In the genomic region with DNA sequence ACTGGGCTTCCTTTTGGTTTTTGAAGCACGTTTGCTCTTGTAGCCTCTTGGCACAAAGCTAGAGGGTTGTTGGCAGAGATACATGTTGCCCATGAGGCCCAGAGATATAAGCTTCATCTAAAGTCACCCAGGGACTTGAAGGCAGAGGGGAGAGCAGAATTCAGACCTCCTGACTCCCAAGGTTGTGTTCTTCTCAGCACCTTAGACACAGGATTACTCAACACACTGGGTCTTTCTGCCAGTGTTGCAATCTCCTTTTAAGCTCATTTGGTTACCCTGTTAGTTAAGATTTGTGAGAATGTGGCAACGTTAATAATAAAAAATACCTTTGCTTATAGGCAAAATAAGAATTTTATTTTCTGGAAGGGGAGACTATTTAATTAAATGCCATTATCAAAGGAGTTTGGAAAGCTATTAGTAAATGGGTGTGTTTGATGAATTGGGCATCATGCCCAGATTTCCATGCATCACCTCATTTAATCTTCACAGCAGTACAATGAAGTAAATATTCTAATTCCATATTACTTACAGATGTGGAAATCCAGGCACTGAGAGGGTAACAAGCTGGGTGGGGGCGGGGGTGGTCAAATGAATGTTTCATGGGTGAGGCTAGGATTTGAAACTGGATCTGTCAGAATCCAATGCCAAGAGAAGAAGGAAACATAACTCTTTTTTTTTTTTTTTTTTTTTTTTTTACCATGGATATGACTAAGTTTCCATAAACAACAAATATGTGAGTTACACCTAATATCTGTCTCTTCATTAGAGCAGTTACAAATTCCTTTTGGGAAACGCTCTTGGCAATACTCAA, we compare ENCODE assay signal across 12 cellular contexts.
DNase-seq lines count a peak whose midpoint lies in the region; TF ChIP-seq lines count a peak whose summit lies in the region.
"Had no signal": no experiment of that assay in that cellular context is flagged by ENCODE, and none has a peak within 500 bp of the region (broad histone marks: within the 10 kb centered on the region; RNA-seq: fewer than 3 reads in every experiment).

No MANE protein-coding gene starts in this region.

- peaks cover 0 to 24% (median 13%) of the 10 kb centered on the region in 4 donors for H3K36me3 ChIP-seq in esophagus muscularis mucosa
- H3K36me3 ChIP-seq: HAP-1, neural progenitor cell had no signal

- TF ChIP-seq POLR2A in esophagus muscularis mucosa (IDR thresholded peaks at IDR 0.05; ENCODE audit: low read depth): no peak

- H3K9me3 ChIP-seq in esophagus muscularis mucosa: no peaks in the 10 kb centered on the region
- H3K9me3 ChIP-seq: HAP-1 had no signal

- no peak for TF ChIP-seq CTCF in esophagus muscularis mucosa (IDR thresholded peaks at IDR 0.05)

- DNase-seq in GM03348 (ENCODE audit: low spot score) (peak; percentile 79), NCI-H446 (lab: John Stamatoyannopoulos, UW) (peak; percentile 33 to 66), esophagus muscularis mucosa (ENCODE audit: extremely low spot score) (peak; percentile 70), skeletal muscle cell (ENCODE audit: low read depth) (peak; percentile 41), T-helper 2 cell (no peak), cerebellar nuclear complex (lab: John Stamatoyannopoulos, UW) (no peak), NOMO-1 treated with DMSO at 0.1 percent for 48 hours (lab: John Stamatoyannopoulos, UW; ENCODE audit: unreplicated experiment) (no peak)
- no peak for DNase-seq in central memory CD4-positive, alpha-beta T cell
- DNase-seq: caudate nucleus, NCI-H2227 treated with DMSO at 0.1 percent for 48 hours had no signal

- 34% methylated on average over 4 of the region's 4 CpGs for WGBS in esophagus muscularis mucosa

- H3K4me3 ChIP-seq in esophagus muscularis mucosa: no peak overlapping the region
- no peak overlapping the region for H3K4me3 ChIP-seq in skeletal muscle cell (ENCODE audit: low read depth, low read length)
- H3K4me3 ChIP-seq: HAP-1, neural progenitor cell had no signal

- no peaks in the 10 kb centered on the region for H3K27me3 ChIP-seq in esophagus muscularis mucosa
- H3K27me3 ChIP-seq: neural progenitor cell had no signal

- H3K4me1 ChIP-seq in esophagus muscularis mucosa: peaks cover 17 to 51% (median 39%) of the 10 kb centered on the region in 4 donors
- H3K4me1 ChIP-seq: HAP-1 had no signal

- no peak for TF ChIP-seq EP300 in esophagus muscularis mucosa (IDR thresholded peaks at IDR 0.05)

- intact Hi-C loops in esophagus muscularis mucosa (cut with DNase I): no loop called here

- peak overlapping the region; percentile 59 to 83 (median 78) for H3K27ac ChIP-seq in esophagus muscularis mucosa (replicated peaks in 1 of 4)
- H3K27ac ChIP-seq: neural progenitor cell had no signal

Comparison
In these comparisons a context has a peak if more than half of its experiments do, and no peak if none do; other contexts are left out.
1. DNase-seq: peak in GM03348 (single experiment), NCI-H446 (2 of 2), esophagus muscularis mucosa (single experiment) and skeletal muscle cell (single experiment); none in central memory CD4-positive, alpha-beta T cell (single experiment), T-helper 2 cell (0 of 5), cerebellar nuclear complex (0 of 2) and NOMO-1 treated with DMSO at 0.1 percent for 48 hours (single experiment).